ENCODE assay signal across 25 cellular contexts in the genomic region with DNA sequence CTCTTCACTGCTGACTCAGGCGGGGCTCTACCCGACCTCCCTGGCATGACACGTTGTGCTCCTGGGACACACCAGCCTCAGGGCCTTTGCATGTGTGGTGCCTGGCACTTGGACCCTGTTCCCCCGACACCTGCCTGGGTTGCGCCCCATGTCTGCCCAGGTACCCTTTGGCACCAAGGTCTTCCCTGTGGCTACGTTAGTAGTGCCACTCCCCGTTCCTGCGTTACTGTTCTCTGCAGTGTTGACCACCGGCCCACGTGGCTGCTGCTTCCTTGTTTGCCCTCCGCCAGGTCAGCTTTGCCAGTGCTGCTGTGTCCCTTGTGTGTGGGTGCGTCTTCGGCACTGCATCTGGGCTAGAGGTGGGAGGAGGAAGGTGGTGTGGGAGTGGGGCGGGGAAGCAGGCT. TPM values are rescaled to one million over a fixed set of nuclear protein-coding genes. Genes with fewer than 3 reads are reported as not detected.
DNase-seq lines count a peak whose midpoint lies in the region; ATAC-seq, FAIRE-seq and TF ChIP-seq lines count a peak whose summit lies in the region.
"Had no signal": no experiment of that assay in that cellular context is flagged by ENCODE, and none has a peak within 500 bp of the region (broad histone marks: within the 10 kb centered on the region; RNA-seq: fewer than 3 reads in every experiment).

No MANE protein-coding gene starts in this region.

- H3K36me3 Mint-ChIP-seq in nephron progenitor cell (ENCODE audit: low read depth): peaks cover 40% of the 10 kb centered on the region

- BruUV-seq in K562 (replicated peaks; lab: Mats Ljungman, UMichigan): no TSS peak

- H3K27ac Mint-ChIP-seq in nephron progenitor cell: peak overlapping the region; percentile 83
- H3K27ac Mint-ChIP-seq: B cell had no signal

- no peak for ATAC-seq in K562
- ATAC-seq in HG03439 (IDR thresholded peaks at IDR 0.05; ENCODE audit: unreplicated experiment): no peak
- no peak for ATAC-seq in GM21529 (IDR thresholded peaks at IDR 0.05; ENCODE audit: unreplicated experiment)
- ATAC-seq: Panc1, SK-N-SH treated with all-trans-retinoic acid at 6 μM for 48 hours had no signal

- TF ChIP-seq CTCF in HEK293 (tag by site-specific recombination; IDR thresholded peaks at IDR 0.05) (no peak), K562 (IDR thresholded peaks at IDR 0.05 in 2 of 3, conservative IDR thresholded peaks at IDR 0.05 in 1 of 3; ENCODE audit: insufficient read depth in 2 of 3, low read depth in 1 of 3, low read length in 3 of 3) (no peak), nephron progenitor cell (IDR thresholded peaks at IDR 0.05) (no peak)

- no peak for TF ChIP-seq EP300 in K562 (IDR thresholded peaks at IDR 0.05; ENCODE audit: low read length)

- FAIRE-seq in K562 (lab: Jason Lieb, UNC) (no peak), H54 (lab: Jason Lieb, UNC) (no peak)
- FAIRE-seq: A549, D721Med, GM19239 had no signal

- intact Hi-C loops in K562 (cut with micrococcal nuclease): no loop called here

- no peak overlapping the region for H3K4me2 ChIP-seq in K562 (ENCODE audit: insufficient read depth, low read length)
- H3K4me2 ChIP-seq: A549, KMS-11 had no signal

- H3K4me3 ChIP-seq in HEK293 (ENCODE audit: low read depth, low read length) (no peak overlapping the region), K562 (no peak overlapping the region)
- H3K4me3 ChIP-seq: A549 had no signal

- H3K27me3 ChIP-seq in K562 (ENCODE audit: control insufficient read depth in 2 of 2, insufficient read depth in 2 of 2, low read length in 2 of 2): no peaks in the 10 kb centered on the region

- 95% methylated on average over 9 of the region's 14 CpGs for WGBS in K562 (ENCODE audit: insufficient coverage, low coverage, missing lambda C conversion rate)

- no peak for TF ChIP-seq RAD21 in K562 (CRISPR knock-in tag; conservative IDR thresholded peaks at IDR 0.05 in 1 of 2, IDR thresholded peaks at IDR 0.05 in 1 of 2)

- no peaks in the 10 kb centered on the region for H4K20me1 ChIP-seq in K562 (replicated peaks; ENCODE audit: control insufficient read depth, insufficient read depth, low read length)

- peaks cover 0 to 86% of the 10 kb centered on the region in 2 experiments; a peak in 2 of 3 replicates for H3K36me3 ChIP-seq in HEK293 (ENCODE audit: control insufficient read depth in 2 of 2, insufficient read depth in 1 of 2, low read length in 2 of 2)
- H3K36me3 ChIP-seq in K562 (ENCODE audit: control insufficient read depth, insufficient read depth, low read length): peaks cover 53% of the 10 kb centered on the region; the same call in 2 of the 3 replicates

- no peaks in the 10 kb centered on the region for H3K9me3 Mint-ChIP-seq in nephron progenitor cell
- H3K9me3 Mint-ChIP-seq: CD14-positive monocyte, H9 had no signal

- POLR2A ChIA-PET in HEK293 (lab: Yijun Ruan, JAX): no interaction called here
- POLR2A ChIA-PET in K562 (lab: Yijun Ruan, JAX): no interaction called here

- peaks cover 10% of the 10 kb centered on the region for H3K4me1 Mint-ChIP-seq in nephron progenitor cell
- H3K4me1 Mint-ChIP-seq: B cell, CD14-positive monocyte, H9 had no signal

- no peak overlapping the region for H3K4me3 Mint-ChIP-seq in nephron progenitor cell
- H3K4me3 Mint-ChIP-seq: B cell, CD14-positive monocyte, H9 had no signal

- no peaks in the 10 kb centered on the region for H3K9me1 ChIP-seq in K562 (ENCODE audit: control insufficient read depth, insufficient read depth, low read length)

- H3K4me1 ChIP-seq in HEK293 (ENCODE audit: control insufficient read depth, insufficient read depth, low read length) (no peaks in the 10 kb centered on the region), K562 (replicated peaks in 1 of 2; ENCODE audit: control insufficient read depth in 2 of 2, insufficient read depth in 2 of 2, low read length in 2 of 2) (peaks cover 0 to 3% of the 10 kb centered on the region in 2 experiments; a peak in 1 of 5 replicates)
- H3K4me1 ChIP-seq: A549 had no signal

- H3K9me3 ChIP-seq in HEK293 (ENCODE audit: control insufficient read depth, insufficient read depth, low read depth, low read length) (no peaks in the 10 kb centered on the region), K562 (replicated peaks; ENCODE audit: control insufficient read depth, insufficient read depth, low read depth, low read length) (no peaks in the 10 kb centered on the region)
- H3K9me3 ChIP-seq: A549 had no signal

- no peak overlapping the region for H2AFZ ChIP-seq in K562 (ENCODE audit: low read depth, low read length)

- CTCF ChIA-PET in HEK293 (lab: Yijun Ruan, JAX) (interaction anchor here (0.6 to 2.6 kb wide), 5 partner anchors 8 to 807 kb away, joined by 3 to 11 read pairs (median 4); no protein-coding TSS in a partner anchor), K562 (lab: Yijun Ruan, JAX; ENCODE audit: low intra/inter-chr PET ratio) (no interaction called here)

- in situ Hi-C loops in K562 (cut with MboI): no loop called here

- no peaks in the 10 kb centered on the region for H3K79me2 ChIP-seq in K562 (ENCODE audit: control insufficient read depth, insufficient read depth, low read length)

- H3K27ac ChIP-seq in HEK293 (ENCODE audit: extremely low read depth, low read depth, low read length) (no peak overlapping the region), K562 (ENCODE audit: extremely low read depth, low read depth, low read length) (no peak overlapping the region)
- H3K27ac ChIP-seq: A549, HL-60, KMS-11 had no signal

- no peaks in the 10 kb centered on the region for H3K27me3 Mint-ChIP-seq in nephron progenitor cell (ENCODE audit: low read depth, poor library complexity)
- H3K27me3 Mint-ChIP-seq: B cell had no signal

- H3K9ac ChIP-seq in K562 (ENCODE audit: insufficient read depth in 1 of 2, low read depth in 2 of 2, low read length in 2 of 2): no peak overlapping the region
- H3K9ac ChIP-seq: KMS-11 had no signal

- no peak for TF ChIP-seq POLR2A in K562 (conservative IDR thresholded peaks at IDR 0.05)
- TF ChIP-seq POLR2A in H54 (IDR thresholded peaks at IDR 0.05; ENCODE audit: low read depth, low read length): no peak

- DNase-seq in K562 (ENCODE audit: extremely low read depth in 1 of 4, low spot score in 3 of 4) (no peak), nephron progenitor cell (no peak), H54 (ENCODE audit: insufficient read length, low spot score) (no peak)
- DNase-seq: DMS53; GF-D8; H9; NCI-H1105; NCI-H146; NCI-H2029 treated with DMSO at 0.1 percent for 48 hours; NCI-H226; NCI-H510A treated with DMSO at 0.1 percent for 48 hours; NCI-H748 treated with DMSO at 0.1 percent for 48 hours; NK-92 treated with Interleukin-12 subunit alpha and Interleukin-12 subunit beta, amount 100 ng/mL, for 24 hours had no signal

RNA-seq across cellular contexts. Expression of a gene that starts 20.4 kb away (rescaled TPM):
- total RNA-seq in K562 (2011; cell fraction: chromatin; rRNA removed; ENCODE audit: low replicate concordance): 190 and 391 TPM in 2 replicates
- total RNA-seq in K562 (2011; cell fraction: nucleolus; rRNA removed): 192 and 201 TPM in 2 replicates
- 147 and 161 TPM in 2 replicates for total RNA-seq in K562 (2011; cell fraction: nucleoplasm; rRNA removed)
- total RNA-seq in K562 (2014; rRNA removed) (32.1 and 45.3 TPM in 2 replicates), K562 (2014; rRNA removed; fragmentation: Illumina TruSeq; extraction: Trizol) (28.9 and 36.3 TPM in 2 replicates), K562 (2015; rRNA removed; fragmentation: Illumina TruSeq; extraction: Trizol) (28.5 and 35.6 TPM in 2 replicates), K562 (2021) (51.7 and 54.9 TPM in 2 replicates)
- polyA plus RNA-seq in K562 (2011; rRNA removed) (58.8 and 75.1 TPM in 2 replicates), K562 (2014; fragmentation: Illumina TruSeq; extraction: Trizol) (49.6 and 55.9 TPM in 2 replicates), K562 (2014; fragmentation: Nextera tagmentation; extraction: Ambion mirVana) (10 to 100 TPM in 1 of 2 experiments, 1 to 10 TPM in 1; 5.9 to 13.2 TPM), K562 (2014; rRNA removed) (47.1 and 58.1 TPM in 2 replicates)
- 53.1 and 78.3 TPM in 2 replicates for polyA plus RNA-seq in K562 (2011; cell fraction: cytosol; rRNA removed)
- 238 and 272 TPM in 2 replicates for polyA plus RNA-seq in K562 (2011; cell fraction: nucleus; rRNA removed)
- 49.9 and 50.6 TPM in 2 replicates for polyA plus RNA-seq in K562 (2012)
- polyA minus RNA-seq in K562 (2011; rRNA and poly(A)+ RNA removed): 46.1 and 62.6 TPM in 2 replicates
- polyA minus RNA-seq in K562 (2011; cell fraction: cytosol; rRNA and poly(A)+ RNA removed): 34.6 and 38.6 TPM in 2 replicates
- polyA minus RNA-seq in K562 (2011; cell fraction: nucleus; rRNA and poly(A)+ RNA removed): 46.6 and 70.8 TPM in 2 replicates

RNA-seq across cellular contexts. Expression of a gene that starts 20.9 kb away (rescaled TPM):
- 16.6 and 44.7 TPM in 2 replicates for total RNA-seq in K562 (2011; cell fraction: chromatin; rRNA removed; ENCODE audit: low replicate concordance)
- total RNA-seq in K562 (2011; cell fraction: nucleolus; rRNA removed): 27.8 and 36.2 TPM in 2 replicates
- 21.6 and 23.1 TPM in 2 replicates for total RNA-seq in K562 (2011; cell fraction: nucleoplasm; rRNA removed)
- total RNA-seq in K562 (2014; rRNA removed): 56.2 and 79.2 TPM in 2 replicates
- total RNA-seq in K562 (2014; rRNA removed; fragmentation: Illumina TruSeq; extraction: Trizol): 16.5 and 26.3 TPM in 2 replicates
- 50.1 and 50.5 TPM in 2 replicates for total RNA-seq in K562 (2015; rRNA removed; fragmentation: Illumina TruSeq; extraction: Trizol)
- total RNA-seq in K562 (2021): 60.9 and 65.9 TPM in 2 replicates
- 25.6 and 33.3 TPM in 2 replicates for polyA plus RNA-seq in K562 (2011; rRNA removed)
- 32.2 and 65.6 TPM in 2 replicates for polyA plus RNA-seq in K562 (2011; cell fraction: cytosol; rRNA removed)
- polyA plus RNA-seq in K562 (2011; cell fraction: nucleus; rRNA removed): 19.3 and 26.4 TPM in 2 replicates
- 42.1 and 45.0 TPM in 2 replicates for polyA plus RNA-seq in K562 (2012)
- 44.1 and 73.5 TPM in 2 replicates for polyA plus RNA-seq in K562 (2014; fragmentation: Illumina TruSeq; extraction: Trizol)
- polyA plus RNA-seq in K562 (2014; fragmentation: Nextera tagmentation; extraction: Ambion mirVana): 1 to 10 TPM; 8.6 to 9.2 TPM
- polyA plus RNA-seq in K562 (2014; rRNA removed): 43.9 and 49.2 TPM in 2 replicates
- polyA minus RNA-seq in K562 (2011; rRNA and poly(A)+ RNA removed): 14.2 and 18.5 TPM in 2 replicates
- 25.8 and 30.1 TPM in 2 replicates for polyA minus RNA-seq in K562 (2011; cell fraction: cytosol; rRNA and poly(A)+ RNA removed)
- 12.4 and 12.9 TPM in 2 replicates for polyA minus RNA-seq in K562 (2011; cell fraction: nucleus; rRNA and poly(A)+ RNA removed)

RNA-seq across cellular contexts. Expression of a gene that starts 28.8 kb away (rescaled TPM):
- total RNA-seq in K562 (2011; cell fraction: chromatin; rRNA removed; ENCODE audit: low replicate concordance): 57.7 and 95.5 TPM in 2 replicates
- 74.7 and 77.5 TPM in 2 replicates for total RNA-seq in K562 (2011; cell fraction: nucleolus; rRNA removed)
- total RNA-seq in K562 (2011; cell fraction: nucleoplasm; rRNA removed): 86.8 and 106 TPM in 2 replicates
- total RNA-seq in K562 (2014; rRNA removed) (78.1 and 81.1 TPM in 2 replicates), K562 (2014; rRNA removed; fragmentation: Illumina TruSeq; extraction: Trizol) (26.5 and 31.9 TPM in 2 replicates), K562 (2015; rRNA removed; fragmentation: Illumina TruSeq; extraction: Trizol) (47.9 and 55.3 TPM in 2 replicates), K562 (2021) (83.3 and 85.0 TPM in 2 replicates)
- polyA plus RNA-seq in K562 (2011; rRNA removed) (51.2 and 51.8 TPM in 2 replicates), K562 (2014; fragmentation: Illumina TruSeq; extraction: Trizol) (43.4 and 50.3 TPM in 2 replicates), K562 (2014; fragmentation: Nextera tagmentation; extraction: Ambion mirVana) (10 to 100 TPM in 1 of 2 experiments, 1 to 10 TPM in 1; 8.2 to 20.4 TPM), K562 (2014; rRNA removed) (68.7 and 79.5 TPM in 2 replicates)
- 45.7 and 67.7 TPM in 2 replicates for polyA plus RNA-seq in K562 (2011; cell fraction: cytosol; rRNA removed)
- 49.7 and 59.0 TPM in 2 replicates for polyA plus RNA-seq in K562 (2011; cell fraction: nucleus; rRNA removed)
- 49.1 and 64.7 TPM in 2 replicates for polyA plus RNA-seq in K562 (2012)
- 9.9 and 12.3 TPM in 2 replicates for polyA minus RNA-seq in K562 (2011; rRNA and poly(A)+ RNA removed)
- 22.5 and 22.9 TPM in 2 replicates for polyA minus RNA-seq in K562 (2011; cell fraction: cytosol; rRNA and poly(A)+ RNA removed)
- 12.9 and 17.8 TPM in 2 replicates for polyA minus RNA-seq in K562 (2011; cell fraction: nucleus; rRNA and poly(A)+ RNA removed)

RNA-seq across cellular contexts. Expression of a gene that starts 44.0 kb away (rescaled TPM):
- 115 and 209 TPM in 2 replicates for total RNA-seq in K562 (2011; cell fraction: chromatin; rRNA removed; ENCODE audit: low replicate concordance)
- 112 and 114 TPM in 2 replicates for total RNA-seq in K562 (2011; cell fraction: nucleolus; rRNA removed)
- 67.4 and 95.2 TPM in 2 replicates for total RNA-seq in K562 (2011; cell fraction: nucleoplasm; rRNA removed)
- total RNA-seq in K562 (2014; rRNA removed) (28.7 and 30.5 TPM in 2 replicates), K562 (2014; rRNA removed; fragmentation: Illumina TruSeq; extraction: Trizol) (23.2 and 27.9 TPM in 2 replicates), K562 (2015; rRNA removed; fragmentation: Illumina TruSeq; extraction: Trizol) (26.9 and 28.4 TPM in 2 replicates), K562 (2021) (25.1 and 27.5 TPM in 2 replicates)
- polyA plus RNA-seq in K562 (2011; rRNA removed) (32.0 and 37.2 TPM in 2 replicates), K562 (2014; fragmentation: Illumina TruSeq; extraction: Trizol) (21.9 and 23.2 TPM in 2 replicates), K562 (2014; fragmentation: Nextera tagmentation; extraction: Ambion mirVana) (10 to 100 TPM; 10.4 to 13.2 TPM), K562 (2014; rRNA removed) (53.3 and 73.4 TPM in 2 replicates)
- polyA plus RNA-seq in K562 (2011; cell fraction: cytosol; rRNA removed): 27.3 and 27.8 TPM in 2 replicates
- polyA plus RNA-seq in K562 (2011; cell fraction: nucleus; rRNA removed): 77.4 and 82.1 TPM in 2 replicates
- 23.3 and 29.6 TPM in 2 replicates for polyA plus RNA-seq in K562 (2012)
- 33.2 and 34.8 TPM in 2 replicates for polyA minus RNA-seq in K562 (2011; rRNA and poly(A)+ RNA removed)
- 17.5 and 22.4 TPM in 2 replicates for polyA minus RNA-seq in K562 (2011; cell fraction: cytosol; rRNA and poly(A)+ RNA removed)
- polyA minus RNA-seq in K562 (2011; cell fraction: nucleus; rRNA and poly(A)+ RNA removed): 22.6 and 23.5 TPM in 2 replicates
